Comparison of ENCODE assay signal across 24 cellular contexts in the genomic region with DNA sequence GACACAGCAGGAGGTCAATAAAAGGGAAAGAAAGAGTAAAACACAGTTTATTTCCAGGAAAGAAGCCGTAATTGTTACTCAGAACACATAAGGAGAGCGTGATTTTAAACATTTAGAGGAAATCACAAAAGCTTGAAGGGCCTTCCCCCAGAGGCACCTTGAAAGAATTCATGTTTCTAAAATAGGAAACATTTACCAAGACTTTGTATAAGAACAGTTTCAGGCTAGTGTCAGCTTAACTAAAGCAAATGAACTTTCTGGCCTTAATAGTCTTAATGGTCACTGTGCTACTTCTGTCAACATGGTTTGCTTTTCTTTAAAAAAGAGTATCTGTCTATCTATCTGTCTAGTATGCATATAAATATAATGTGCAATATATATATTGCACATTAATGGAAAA.
"Had no signal": no experiment of that assay in that cellular context is flagged by ENCODE, and none has a peak within 500 bp of the region (broad histone marks: within the 10 kb centered on the region; RNA-seq: fewer than 3 reads in every experiment).

No MANE protein-coding gene starts in this region.

- H3K4me2 ChIP-seq: SK-N-SH had no signal

- H3K27me3 ChIP-seq: MG63, Peyer's patch, SJSA1 had no signal

- H3K9me3 ChIP-seq: MG63, Peyer's patch, SJSA1, SK-N-SH had no signal

- ATAC-seq: PC-3, T-cell had no signal

- H3K27ac ChIP-seq: Peyer's patch, SJSA1 had no signal

- DNase-seq: Karpas-422; KBM-7; MG63; NCI-H1092 treated with DMSO at 0.1 percent for 48 hours; NCI-H1436; NCI-H187; NCI-H2029; NCI-H2081 treated with DMSO at 0.1 percent for 48 hours; NCI-H2171; NCI-H226; NCI-H446; NCI-H510A; NCI-H524 treated with DMSO at 0.1 percent for 48 hours; NCI-H69; NCI-H774; NK-92 treated with Interleukin-12 subunit alpha and Interleukin-12 subunit beta, amount 100 ng/mL, for 24 hours; PC-3; Peyer's patch; Right ventricle myocardium superior; SIG-M5; SK-N-SH; SW 1271; T-cell had no signal

- H3K4me1 ChIP-seq: Peyer's patch, SJSA1 had no signal

- H3K36me3 ChIP-seq: MG63, Peyer's patch, SJSA1 had no signal

- H3K9ac ChIP-seq: SK-N-SH had no signal

- H3K4me3 ChIP-seq: MG63, Peyer's patch, SJSA1 had no signal
